Comparison of ENCODE assay signal across 12 cellular contexts in genomic region chr15:53716909-53717878, GRCh38. TPM values are rescaled to one million over a fixed set of nuclear protein-coding genes. Genes with fewer than 3 reads are reported as not detected.
DNase-seq lines count a peak whose midpoint lies in the region; ATAC-seq and TF ChIP-seq lines count a peak whose summit lies in the region.
"Had no signal": no experiment of that assay in that cellular context is flagged by ENCODE, and none has a peak within 500 bp of the region (broad histone marks: within the 10 kb centered on the region; RNA-seq: fewer than 3 reads in every experiment).

No MANE protein-coding gene starts in this region.

- no peak overlapping the region for H3K4me3 ChIP-seq in prostate gland

- no peaks in the 10 kb centered on the region for H3K27me3 ChIP-seq in prostate gland (replicated peaks; ENCODE audit: insufficient read depth)

- TF ChIP-seq CTCF in prostate gland (IDR thresholded peaks at IDR 0.05) = peak in 3 of 4 experiments; percentile 10 to 29 (median 20)

- H3K4me1 ChIP-seq in prostate gland (replicated peaks) = no peaks in the 10 kb centered on the region

- TF ChIP-seq POLR2A in prostate gland (IDR thresholded peaks at IDR 0.05) = no peak

- H3K27ac ChIP-seq in prostate gland = no peak overlapping the region

- no peaks in the 10 kb centered on the region for H3K9me3 ChIP-seq in prostate gland

- intact Hi-C loops in prostate gland (cut with DNase I) = no loop called here

- no peak for ATAC-seq in GM21381 (IDR thresholded peaks at IDR 0.05; ENCODE audit: unreplicated experiment)
- ATAC-seq: activated CD8-positive, alpha-beta memory T cell treated with anti-CD3 and anti-CD28 coated beads, Interleukin-2, amount 10 ng/mL, durations not matched to agents 7 days and 5 days had no signal

- WGBS in prostate gland = 25% methylated on average over 3 of the region's 3 CpGs

- H3K36me3 ChIP-seq in prostate gland = no peaks in the 10 kb centered on the region

- DNase-seq in NCI-H1436 (lab: John Stamatoyannopoulos, UW) (peak; percentile 10), NCI-H1436 treated with DMSO at 0.1 percent for 48 hours (lab: John Stamatoyannopoulos, UW) (no peak), NCI-H446 treated with DMSO at 0.1 percent for 48 hours (lab: John Stamatoyannopoulos, UW) (peak; percentile 42), dermis blood vessel endothelial cell (peak; percentile 13), prostate gland (ENCODE audit: low spot score) (no peak), dedifferentiated amniotic fluid mesenchymal stem cell (ENCODE audit: extremely low spot score) (no peak)
- no peak for DNase-seq in activated CD4-positive, alpha-beta T cell treated with anti-CD3 and anti-CD28 coated beads, Interleukin-2, amount 50 U/mL, for 48 hours
- DNase-seq: activated CD8-positive, alpha-beta memory T cell treated with anti-CD3 and anti-CD28 coated beads, Interleukin-2, amount 10 ng/mL, durations not matched to agents 7 days and 5 days; posterior cingulate gyrus had no signal

RNA-seq across cellular contexts. Expression of gene WDR72, which starts 42.3 kb away (rescaled TPM):
- total RNA-seq in dermis blood vessel endothelial cell = under 0.01 TPM in 1 of 2 replicates, not detected in the other
- under 1 TPM; 0.64 to 0.80 TPM for total RNA-seq in prostate gland
- total RNA-seq: activated CD8-positive, alpha-beta memory T cell treated with anti-CD3 and anti-CD28 coated beads, Interleukin-2, amount 10 ng/mL, durations not matched to agents 7 days and 5 days; fibroblast of lung; LHCN-M2 had no signal

Comparison
In these comparisons a context has a peak if more than half of its experiments do, and no peak if none do; other contexts are left out.
1. DNase-seq: peak in NCI-H1436 (single experiment), NCI-H446 treated with DMSO at 0.1 percent for 48 hours (single experiment) and dermis blood vessel endothelial cell (single experiment); none in NCI-H1436 treated with DMSO at 0.1 percent for 48 hours (single experiment), prostate gland (single experiment), dedifferentiated amniotic fluid mesenchymal stem cell (single experiment) and activated CD4-positive, alpha-beta T cell treated with anti-CD3 and anti-CD28 coated beads, Interleukin-2, amount 50 U/mL, for 48 hours (0 of 2).